8 cellular contexts compared by ENCODE assay signal in genomic region chr2:42142476-42143184, GRCh38. TPM values are rescaled to one million over a fixed set of nuclear protein-coding genes. Genes with fewer than 3 reads are reported as not detected.
DNase-seq lines count a peak whose midpoint lies in the region; ATAC-seq and TF ChIP-seq lines count a peak whose summit lies in the region.

No MANE protein-coding gene starts in this region.

- intact Hi-C loops in sigmoid colon (cut with DNase I): loop anchor here (2.0 kb wide), 1 partner anchor 14 kb away; no protein-coding TSS in a partner anchor

- DNase-seq in GM23248 (peak; percentile 42), SK-N-MC (ENCODE audit: low read depth, low spot score) (no peak), fibroblast of villous mesenchyme (ENCODE audit: low read depth) (peak; percentile 42), sigmoid colon (no peak), NCI-H524 (lab: John Stamatoyannopoulos, UW) (no peak)
- DNase-seq in activated CD8-positive, alpha-beta memory T cell treated with anti-CD3 and anti-CD28 coated beads, Interleukin-2, amount 50 U/mL, for 48 hours: no peak

- TF ChIP-seq CTCF in fibroblast of villous mesenchyme (IDR thresholded peaks at IDR 0.05; ENCODE audit: insufficient read depth, low read depth, low read length): no peak
- no peak for TF ChIP-seq CTCF in sigmoid colon (IDR thresholded peaks at IDR 0.05)

- H3K4me1 ChIP-seq in GM23248 (ENCODE audit: insufficient read depth): peaks cover 44% of the 10 kb centered on the region
- peaks cover 0 to 51% (median 46%) of the 10 kb centered on the region in 4 donors for H3K4me1 ChIP-seq in sigmoid colon

- H4K20me1 ChIP-seq in GM23248 (ENCODE audit: insufficient read depth): no peaks in the 10 kb centered on the region

- no peaks in the 10 kb centered on the region for H3K79me2 ChIP-seq in GM23248 (ENCODE audit: insufficient read depth)

- H3K27ac ChIP-seq in GM23248 (peak overlapping the region; percentile 84), SK-N-MC (peak overlapping the region; percentile 88), sigmoid colon (peak overlapping the region; percentile 61 to 71 (median 68))

- no peaks in the 10 kb centered on the region for H3K36me3 ChIP-seq in GM23248 (ENCODE audit: low read depth)
- no peaks in the 10 kb centered on the region for H3K36me3 ChIP-seq in SK-N-MC (ENCODE audit: insufficient read depth, low read length)
- H3K36me3 ChIP-seq in sigmoid colon: no peaks in the 10 kb centered on the region

- 61 to 62% methylated on average over 9 of the region's 9 CpGs for WGBS in GM23248 (ENCODE audit: low coverage in 1 of 2, low lambda C conversion rate in 2 of 2, missing lambda C conversion rate in 2 of 2), 2 experiments
- 74 to 80% methylated on average over 9 of the region's 9 CpGs for WGBS in sigmoid colon, 2 donors

- peaks cover 48% of the 10 kb centered on the region for H3F3A ChIP-seq in GM23248 (ENCODE audit: insufficient read depth)

- H2AFZ ChIP-seq in GM23248: peak overlapping the region; percentile 70

- H3K9me2 ChIP-seq in GM23248 (ENCODE audit: insufficient read depth): no peaks in the 10 kb centered on the region

- in situ Hi-C loops in GM23248 (cut with MboI): no loop called here

- ATAC-seq in HG03159 (IDR thresholded peaks at IDR 0.05; ENCODE audit: unreplicated experiment) (no peak), HG03460 (IDR thresholded peaks at IDR 0.05; ENCODE audit: unreplicated experiment) (no peak)

- H3K9me3 ChIP-seq in GM23248 (ENCODE audit: low read depth): no peaks in the 10 kb centered on the region
- no peaks in the 10 kb centered on the region for H3K9me3 ChIP-seq in SK-N-MC (ENCODE audit: low read depth, low read length)
- H3K9me3 ChIP-seq in sigmoid colon: no peaks in the 10 kb centered on the region

- TF ChIP-seq EP300 in sigmoid colon (IDR thresholded peaks at IDR 0.05): no peak

- H3K9ac ChIP-seq in GM23248: peak overlapping the region; percentile 70
- H3K9ac ChIP-seq in SK-N-MC (ENCODE audit: insufficient read length): peak overlapping the region; percentile 56

- TF ChIP-seq POLR2A in sigmoid colon (IDR thresholded peaks at IDR 0.05): no peak

- H3K27me3 ChIP-seq in GM23248 (replicated peaks; ENCODE audit: insufficient read depth): no peaks in the 10 kb centered on the region
- no peaks in the 10 kb centered on the region for H3K27me3 ChIP-seq in sigmoid colon

- H3K4me2 ChIP-seq in GM23248 (ENCODE audit: unreplicated experiment): peak overlapping the region; percentile 92

- peak overlapping the region; percentile 66 for H3K4me3 ChIP-seq in GM23248
- H3K4me3 ChIP-seq in SK-N-MC: peak overlapping the region; percentile 76
- H3K4me3 ChIP-seq in fibroblast of villous mesenchyme (ENCODE audit: low read depth, low read length): no peak overlapping the region
- H3K4me3 ChIP-seq in sigmoid colon: no peak overlapping the region

RNA-seq across cellular contexts. Expression of gene EML4, which starts 26.5 kb away (rescaled TPM):
- 19.3 and 21.8 TPM in 2 replicates for total RNA-seq in GM23248 (2014; rRNA removed; shearing (Covaris generic))
- polyA plus RNA-seq in GM23248 (2016; fragmentation: Nextera tagmentation; extraction: Ambion mirVana) (21.0 and 21.7 TPM in 2 replicates), sigmoid colon (10 to 100 TPM; 16.2 to 27.8 (median 17.6) TPM)
- total RNA-seq in fibroblast of villous mesenchyme (65.1 and 88.1 TPM in 2 replicates), sigmoid colon (10 to 100 TPM; 16.1 to 23.8 (median 20.6) TPM)

Comparison
In these comparisons a context has a peak if more than half of its experiments do, and no peak if none do; other contexts are left out.
1. DNase-seq: peak in GM23248 (single experiment) and fibroblast of villous mesenchyme (single experiment); none in SK-N-MC (single experiment), sigmoid colon (single experiment), NCI-H524 (0 of 2) and activated CD8-positive, alpha-beta memory T cell treated with anti-CD3 and anti-CD28 coated beads, Interleukin-2, amount 50 U/mL, for 48 hours (single experiment).
2. H3K4me3 ChIP-seq: peak in GM23248 (single experiment) and SK-N-MC (single experiment); none in fibroblast of villous mesenchyme (single experiment) and sigmoid colon (0 of 4).
3. Peak in every context shown above with its lines, with median percentiles within 50 percentile points of each other: H3K27ac ChIP-seq.